Comparison of ENCODE assay signal across 27 cellular contexts in genomic region chr3:123279121-123279520, GRCh38.
"Had no signal": no experiment of that assay in that cellular context is flagged by ENCODE, and none has a peak within 500 bp of the region (broad histone marks: within the 10 kb centered on the region; RNA-seq: fewer than 3 reads in every experiment).

No MANE protein-coding gene starts in this region.

- ATAC-seq: activated CD4-positive, CD25-positive, alpha-beta regulatory T cell treated with anti-CD3 and anti-CD28 coated beads, Interleukin-2, amount 50 U/mL, for 24 hours; esophagus mucosa; foreskin keratinocyte; left lung; right lobe of liver; upper lobe of right lung had no signal

- H3K4me1 ChIP-seq: foreskin keratinocyte, heart right ventricle, left lung, right lobe of liver, suprapubic skin, tibial artery, upper lobe of right lung had no signal

- H3K27me3 ChIP-seq: foreskin keratinocyte, heart right ventricle, left lung, ovary, right lobe of liver, suprapubic skin, tibial artery, upper lobe of right lung had no signal

- H3K9me3 Mint-ChIP-seq: nephron; T-helper 1 cell treated with Interleukin-12 subunit alpha and Interleukin-12 subunit beta and Interleukin-4 antibody, amounts not matched to agents 30 μg/mL and 1 μg/mL, for 36 hours had no signal

- DNase-seq: activated CD4-positive, alpha-beta T cell treated with anti-CD3 and anti-CD28 coated beads for 48 hours; activated CD4-positive, alpha-beta T cell treated with anti-CD3 and anti-CD28 coated beads, Interleukin-2, amount 50 U/mL, for 48 hours; activated CD8-positive, alpha-beta memory T cell treated with anti-CD3 and anti-CD28 coated beads for 24 hours; activated effector memory CD4-positive, alpha-beta T cell treated with Interleukin-2 at 50 U/mL for 16 hours; activated naive CD4-positive, alpha-beta T cell treated with Interleukin-2 at 50 U/mL for 16 hours; anterior cingulate cortex; cortex of kidney; foreskin keratinocyte; left lung; ovary; right lobe of liver; stimulated activated CD4-positive, alpha-beta T cell treated with anti-CD3 and anti-CD28 coated beads, Interleukin-1b, Interleukin-23, amount 100 ng/mL, for 48 hours; stimulated activated CD4-positive, alpha-beta T cell treated with anti-CD3 and anti-CD28 coated beads, Interleukin-4, amount 100 ng/mL, for 4 hours; stimulated activated CD8-positive, alpha-beta memory T cell treated with anti-CD3 and anti-CD28 coated beads, Interleukin-4, amount 100 ng/mL, for 48 hours; stimulated activated naive CD4-positive, alpha-beta T cell; SW 1271; T-helper 9 cell; upper lobe of right lung had no signal

- H3K27me3 Mint-ChIP-seq: activated naive CD8-positive, alpha-beta T cell had no signal

- H3K4me1 Mint-ChIP-seq: nephron had no signal

- H3K9me3 ChIP-seq: heart right ventricle, left lung, ovary, right lobe of liver, suprapubic skin, tibial artery, upper lobe of right lung had no signal

- H3K4me3 ChIP-seq: heart right ventricle, left lung, ovary, right lobe of liver, suprapubic skin, tibial artery, upper lobe of right lung had no signal

- H3K27ac ChIP-seq: foreskin keratinocyte, heart right ventricle, left lung, ovary, right lobe of liver, suprapubic skin, tibial artery, upper lobe of right lung, VCaP had no signal

- H3K4me3 Mint-ChIP-seq: activated naive CD8-positive, alpha-beta T cell; nephron; T-helper 1 cell treated with Interleukin-12 subunit alpha and Interleukin-12 subunit beta and Interleukin-4 antibody, amounts not matched to agents 30 μg/mL and 1 μg/mL, for 36 hours had no signal

- H3K36me3 ChIP-seq: left lung, ovary, right lobe of liver, suprapubic skin, upper lobe of right lung had no signal

- H3K27ac Mint-ChIP-seq: activated naive CD8-positive, alpha-beta T cell; nephron; T-helper 1 cell treated with Interleukin-12 subunit alpha and Interleukin-12 subunit beta and Interleukin-4 antibody, amounts not matched to agents 30 μg/mL and 1 μg/mL, for 36 hours had no signal
